ENCODE assay signal across 1 cellular context in genomic region chr2:8380573-8380972, GRCh38.
TF ChIP-seq lines count a peak whose summit lies in the region.

No MANE protein-coding gene starts in this region.

TF ChIP-seq in GM23338, 12 proteins besides CTCF, POLR2A, EP300 and RAD21 (continued from another document):
- TF ChIP-seq ZNF462 (CRISPR knock-in tag; IDR thresholded peaks at IDR 0.05) (no peak), EZH2 (IDR thresholded peaks at IDR 0.05; ENCODE audit: low read depth, unreplicated experiment) (no peak)
